In the genomic region with DNA sequence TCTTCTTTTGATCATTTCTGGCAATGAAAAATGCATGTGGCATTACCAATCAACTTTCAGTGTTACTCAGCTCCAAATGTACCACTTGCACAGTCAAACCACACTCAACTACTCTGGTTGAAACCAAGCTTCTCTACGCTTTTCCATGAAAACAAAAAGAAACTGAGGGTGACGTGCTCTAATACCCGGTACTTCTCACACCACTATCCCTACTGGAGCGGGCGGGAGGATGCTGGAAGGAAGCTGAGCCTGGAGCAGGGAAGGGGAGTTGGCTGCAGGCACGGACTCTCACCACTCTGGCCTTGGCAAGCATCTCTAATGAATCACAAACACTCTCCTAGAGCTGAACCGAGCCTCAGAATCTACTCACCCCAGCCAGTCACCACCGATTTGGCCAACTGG, we compare ENCODE assay signal across 11 cellular contexts. TPM values are rescaled to one million over a fixed set of nuclear protein-coding genes. Genes with fewer than 3 reads are reported as not detected.
DNase-seq lines count a peak whose midpoint lies in the region; ATAC-seq and TF ChIP-seq lines count a peak whose summit lies in the region.
"Had no signal": no experiment of that assay in that cellular context is flagged by ENCODE, and none has a peak within 500 bp of the region (broad histone marks: within the 10 kb centered on the region; RNA-seq: fewer than 3 reads in every experiment).

No MANE protein-coding gene starts in this region.

- no peak for TF ChIP-seq POLR2A in uterus (IDR thresholded peaks at IDR 0.05)

- CTCF ChIA-PET in activated CD8-positive, alpha-beta memory T cell treated with anti-CD3 and anti-CD28 coated beads, Interleukin-2, amount 10 ng/mL, durations not matched to agents 7 days and 5 days (lab: Charles Lee), result interaction anchor here (0.9 to 2.0 kb wide), 3 partner anchors 9 to 125 kb away, joined by 3 to 12 read pairs (median 7); no protein-coding TSS in a partner anchor

- peaks cover 82% of the 10 kb centered on the region for H3K4me1 Mint-ChIP-seq in activated CD8-positive, alpha-beta memory T cell treated with anti-CD3 and anti-CD28 coated beads, Interleukin-2, amount 10 ng/mL, durations not matched to agents 7 days and 5 days
- peaks cover 96% of the 10 kb centered on the region for H3K4me1 Mint-ChIP-seq in stimulated activated memory B cell treated with anti-CD40 and anti-IgM and Interleukin-4, amounts not matched to agents 10 μg/mL and 1 μg/mL and 100 μg/mL, for 72 hours

- TF ChIP-seq CTCF in fibroblast of mammary gland (conservative IDR thresholded peaks at IDR 0.05; ENCODE audit: control insufficient read depth, insufficient read depth, low read depth, low read length), result no peak
- no peak for TF ChIP-seq CTCF in uterus (IDR thresholded peaks at IDR 0.05)

- DNase-seq in activated CD8-positive, alpha-beta memory T cell treated with anti-CD3 and anti-CD28 coated beads, Interleukin-2, amount 10 ng/mL, durations not matched to agents 7 days and 5 days, result no peak
- no peak for DNase-seq in activated CD8-positive, alpha-beta memory T cell treated with anti-CD3 and anti-CD28 coated beads, Interleukin-2, amount 50 U/mL, for 4 hours
- peak; percentile 33 to 45 for DNase-seq in activated CD4-positive, alpha-beta T cell treated with anti-CD3 and anti-CD28 coated beads, Interleukin-2, amount 50 U/mL, for 48 hours
- DNase-seq in fibroblast of mammary gland (ENCODE audit: low read depth), result peak; percentile 74
- DNase-seq in occipital lobe (lab: John Stamatoyannopoulos, UW), result no peak
- DNase-seq in NOMO-1 treated with dmso at 0.1 percent for 144 hours (lab: John Stamatoyannopoulos, UW; ENCODE audit: unreplicated experiment), result no peak
- no peak for DNase-seq in uterus
- DNase-seq: cortex of kidney; naive thymus-derived CD8-positive, alpha-beta T cell; SIG-M5 had no signal

- intact Hi-C loops in uterus (cut with DNase I; ENCODE audit: low total_unique reads), result no loop called here

- H3K27me3 Mint-ChIP-seq in activated CD8-positive, alpha-beta memory T cell treated with anti-CD3 and anti-CD28 coated beads, Interleukin-2, amount 10 ng/mL, durations not matched to agents 7 days and 5 days, result no peaks in the 10 kb centered on the region
- H3K27me3 Mint-ChIP-seq in stimulated activated memory B cell treated with anti-CD40 and anti-IgM and Interleukin-4, amounts not matched to agents 10 μg/mL and 1 μg/mL and 100 μg/mL, for 72 hours, result no peaks in the 10 kb centered on the region
- H3K27me3 Mint-ChIP-seq: naive thymus-derived CD8-positive, alpha-beta T cell had no signal

- peaks cover 5% of the 10 kb centered on the region for H3K36me3 Mint-ChIP-seq in activated CD8-positive, alpha-beta memory T cell treated with anti-CD3 and anti-CD28 coated beads, Interleukin-2, amount 10 ng/mL, durations not matched to agents 7 days and 5 days
- H3K36me3 Mint-ChIP-seq in stimulated activated memory B cell treated with anti-CD40 and anti-IgM and Interleukin-4, amounts not matched to agents 10 μg/mL and 1 μg/mL and 100 μg/mL, for 72 hours, result peaks cover 7% of the 10 kb centered on the region

- H3K4me3 ChIP-seq in fibroblast of mammary gland (ENCODE audit: control insufficient read depth, low read depth, low read length) (no peak overlapping the region), uterus (no peak overlapping the region)

- peaks cover 0 to 5% of the 10 kb centered on the region in 2 donors for H3K4me1 ChIP-seq in uterus

- peak overlapping the region; percentile 73 for H3K27ac Mint-ChIP-seq in activated CD8-positive, alpha-beta memory T cell treated with anti-CD3 and anti-CD28 coated beads, Interleukin-2, amount 10 ng/mL, durations not matched to agents 7 days and 5 days
- peak overlapping the region; percentile 45 for H3K27ac Mint-ChIP-seq in stimulated activated memory B cell treated with anti-CD40 and anti-IgM and Interleukin-4, amounts not matched to agents 10 μg/mL and 1 μg/mL and 100 μg/mL, for 72 hours

- H3K27me3 ChIP-seq in uterus, result no peaks in the 10 kb centered on the region

- no peaks in the 10 kb centered on the region for H3K9me3 ChIP-seq in uterus

- peak; percentile 70 for ATAC-seq in activated CD8-positive, alpha-beta memory T cell treated with anti-CD3 and anti-CD28 coated beads, Interleukin-2, amount 10 ng/mL, durations not matched to agents 7 days and 5 days
- ATAC-seq in stimulated activated memory B cell treated with anti-CD40 and anti-IgM and Interleukin-4, amounts not matched to agents 10 μg/mL and 1 μg/mL and 100 μg/mL, for 72 hours, result peak; percentile 34
- ATAC-seq: naive thymus-derived CD8-positive, alpha-beta T cell had no signal

- H3K36me3 ChIP-seq in uterus, result no peaks in the 10 kb centered on the region

- no peak overlapping the region for H3K27ac ChIP-seq in uterus

- H3K4me3 Mint-ChIP-seq in activated CD8-positive, alpha-beta memory T cell treated with anti-CD3 and anti-CD28 coated beads, Interleukin-2, amount 10 ng/mL, durations not matched to agents 7 days and 5 days, result peak overlapping the region; percentile 29
- H3K4me3 Mint-ChIP-seq in stimulated activated memory B cell treated with anti-CD40 and anti-IgM and Interleukin-4, amounts not matched to agents 10 μg/mL and 1 μg/mL and 100 μg/mL, for 72 hours, result no peak overlapping the region

- H3K9me3 Mint-ChIP-seq in activated CD8-positive, alpha-beta memory T cell treated with anti-CD3 and anti-CD28 coated beads, Interleukin-2, amount 10 ng/mL, durations not matched to agents 7 days and 5 days (ENCODE audit: low read depth), result no peaks in the 10 kb centered on the region
- no peaks in the 10 kb centered on the region for H3K9me3 Mint-ChIP-seq in stimulated activated memory B cell treated with anti-CD40 and anti-IgM and Interleukin-4, amounts not matched to agents 10 μg/mL and 1 μg/mL and 100 μg/mL, for 72 hours
- H3K9me3 Mint-ChIP-seq: naive thymus-derived CD8-positive, alpha-beta T cell had no signal

RNA-seq across cellular contexts. Expression of a gene that starts 48.2 kb away (rescaled TPM):
- 100 to 1,000 TPM; 134 to 148 TPM for total RNA-seq in activated CD8-positive, alpha-beta memory T cell treated with anti-CD3 and anti-CD28 coated beads, Interleukin-2, amount 10 ng/mL, durations not matched to agents 7 days and 5 days
- total RNA-seq in occipital lobe, result 32.8 TPM
- 10 to 100 TPM; 29.7 to 73.5 (median 62.6) TPM for total RNA-seq in uterus

Comparison
In these comparisons a context has a peak if more than half of its experiments do, and no peak if none do; other contexts are left out.
1. DNase-seq: peak in activated CD4-positive, alpha-beta T cell treated with anti-CD3 and anti-CD28 coated beads, Interleukin-2, amount 50 U/mL, for 48 hours (2 of 2) and fibroblast of mammary gland (single experiment); none in activated CD8-positive, alpha-beta memory T cell treated with anti-CD3 and anti-CD28 coated beads, Interleukin-2, amount 10 ng/mL, durations not matched to agents 7 days and 5 days (single experiment), activated CD8-positive, alpha-beta memory T cell treated with anti-CD3 and anti-CD28 coated beads, Interleukin-2, amount 50 U/mL, for 4 hours (single experiment), occipital lobe (single experiment), NOMO-1 treated with dmso at 0.1 percent for 144 hours (single experiment) and uterus (0 of 2).